Comparison of ENCODE assay signal across 8 cellular contexts in genomic region chr5:172833372-172833690, GRCh38. TPM values are rescaled to one million over a fixed set of nuclear protein-coding genes. Genes with fewer than 3 reads are reported as not detected.
A peak's percentile ranks its signal among the peaks of the same experiment; 100 is the strongest.
DNase-seq lines count a peak whose midpoint lies in the region; ATAC-seq and TF ChIP-seq lines count a peak whose summit lies in the region.

No MANE protein-coding gene starts in this region.

- no peak for ATAC-seq in GM18867 (IDR thresholded peaks at IDR 0.05; ENCODE audit: unreplicated experiment)
- ATAC-seq in HG03439 (IDR thresholded peaks at IDR 0.05; ENCODE audit: unreplicated experiment): no peak

- H3K36me3 Mint-ChIP-seq in CD14-positive monocyte: peaks cover 11 to 20% of the 10 kb centered on the region in 2 donors
- H3K36me3 Mint-ChIP-seq in endothelial cell (ENCODE audit: low read depth, unreplicated experiment): peaks cover 6% of the 10 kb centered on the region

- BruUV-seq in OCI-LY7 (replicated peaks; lab: Mats Ljungman, UMichigan): no TSS peak

- H3K27ac Mint-ChIP-seq in CD14-positive monocyte (peak overlapping the region; percentile 84 to 96 (median 94)), endothelial cell (ENCODE audit: unreplicated experiment) (no peak overlapping the region)

- peak overlapping the region; percentile 21 to 91 for H3K4me3 Mint-ChIP-seq in CD14-positive monocyte
- peak overlapping the region; percentile 45 for H3K4me3 Mint-ChIP-seq in endothelial cell (ENCODE audit: unreplicated experiment)

- peak overlapping the region; percentile 76 for H3K4me2 ChIP-seq in OCI-LY7 (ENCODE audit: low read length)

- H3K4me3 ChIP-seq in OCI-LY7 (ENCODE audit: low read depth, low read length, poor library complexity, severe bottlenecking) (peak overlapping the region; percentile 88), neuron (ENCODE audit: low read length) (peak overlapping the region; percentile 70)

- H3K9me3 Mint-ChIP-seq in CD14-positive monocyte (no peaks in the 10 kb centered on the region), endothelial cell (ENCODE audit: unreplicated experiment) (no peaks in the 10 kb centered on the region)

- H3K27me3 Mint-ChIP-seq in CD14-positive monocyte (ENCODE audit: low read depth in 3 of 3) (peaks cover 0 to 2% (median 1%) of the 10 kb centered on the region in 3 donors), endothelial cell (ENCODE audit: unreplicated experiment) (peaks cover 4% of the 10 kb centered on the region)

- no peak for DNase-seq in CD14-positive monocyte (ENCODE audit: low spot score)
- no peak for DNase-seq in OCI-LY7 (ENCODE audit: low spot score)
- no peak for DNase-seq in endothelial cell (ENCODE audit: low spot score)
- no peak for DNase-seq in AG08396 (ENCODE audit: low spot score)
- DNase-seq in pons (ENCODE audit: low spot score): no peak

- CTCF ChIA-PET in OCI-LY7 (lab: Charles Lee; ENCODE audit: unreplicated experiment): no interaction called here

- intact Hi-C loops in CD14-positive monocyte (cut with micrococcal nuclease) (loop anchor here (5.0 to 10.0 kb wide), 3 partner anchors 36 to 119 kb away; partner anchors contain the start of gene DUSP1 (in 1 of the 2)), OCI-LY7 (cut with micrococcal nuclease; ENCODE audit: unreplicated experiment) (loop anchor here (10.0 kb wide), 2 partner anchors 119 to 719 kb away; no protein-coding TSS in a partner anchor)

- peaks cover 36% of the 10 kb centered on the region for H3K79me2 ChIP-seq in OCI-LY7 (ENCODE audit: insufficient read depth, low read depth, low read length)

- H3K27me3 ChIP-seq in neuron (ENCODE audit: insufficient read depth, low read length): no peaks in the 10 kb centered on the region

- H3K9me3 ChIP-seq in OCI-LY7 (ENCODE audit: low read length): no peaks in the 10 kb centered on the region
- no peaks in the 10 kb centered on the region for H3K9me3 ChIP-seq in neuron (ENCODE audit: low read length)

- H3K36me3 ChIP-seq in OCI-LY7 (ENCODE audit: insufficient read depth, low read length) (peaks cover 10% of the 10 kb centered on the region; the same call in 1 of the 2 replicates), neuron (ENCODE audit: insufficient read depth, low read length) (peaks cover 7% of the 10 kb centered on the region)

- H3K9me2 ChIP-seq in OCI-LY7 (ENCODE audit: insufficient read depth, low read length): no peaks in the 10 kb centered on the region

- H3K4me1 Mint-ChIP-seq in CD14-positive monocyte: peaks cover 62% of the 10 kb centered on the region
- peaks cover 9% of the 10 kb centered on the region for H3K4me1 Mint-ChIP-seq in endothelial cell (ENCODE audit: unreplicated experiment)

- TF ChIP-seq CTCF in CD14-positive monocyte (IDR thresholded peaks at IDR 0.05) (no peak), OCI-LY7 (conservative IDR thresholded peaks at IDR 0.05; ENCODE audit: low read length) (no peak), endothelial cell (IDR thresholded peaks at IDR 0.05; ENCODE audit: unreplicated experiment) (no peak)

- no peak overlapping the region for H3K27ac ChIP-seq in OCI-LY7 (ENCODE audit: low read depth, low read length, poor library complexity, severe bottlenecking)

- H2AFZ ChIP-seq in OCI-LY7 (ENCODE audit: low read length) (peak overlapping the region; percentile 45; the same call in 1 of the 2 replicates), neuron (ENCODE audit: low read depth, low read length) (no peak overlapping the region)

- H3K4me1 ChIP-seq in OCI-LY7 (ENCODE audit: insufficient read depth, low read length, poor library complexity, severe bottlenecking) (peaks cover 39% of the 10 kb centered on the region), neuron (ENCODE audit: insufficient read depth, low read length) (peaks cover 13% of the 10 kb centered on the region)

- POLR2A ChIA-PET in OCI-LY7 (lab: Charles Lee): interaction anchor here (0.5 kb wide), 1 partner anchor 81 kb away, joined by 3 read pairs; no protein-coding TSS in a partner anchor

- H4K20me1 ChIP-seq in OCI-LY7 (ENCODE audit: insufficient read depth, low read length): no peaks in the 10 kb centered on the region

RNA-seq across cellular contexts. Expression of gene ERGIC1, which starts 0.7 kb away (rescaled TPM):
- 10 to 100 TPM; 28.3 to 34.1 TPM for polyA plus RNA-seq in CD14-positive monocyte
- total RNA-seq in OCI-LY7 (2014; rRNA removed; shearing (Covaris generic)): 101 and 125 TPM in 2 replicates
- total RNA-seq in OCI-LY7 (2022) (178 and 201 TPM in 2 replicates), endothelial cell (ENCODE audit: unreplicated experiment) (67.1 TPM)
